In the genomic region with DNA sequence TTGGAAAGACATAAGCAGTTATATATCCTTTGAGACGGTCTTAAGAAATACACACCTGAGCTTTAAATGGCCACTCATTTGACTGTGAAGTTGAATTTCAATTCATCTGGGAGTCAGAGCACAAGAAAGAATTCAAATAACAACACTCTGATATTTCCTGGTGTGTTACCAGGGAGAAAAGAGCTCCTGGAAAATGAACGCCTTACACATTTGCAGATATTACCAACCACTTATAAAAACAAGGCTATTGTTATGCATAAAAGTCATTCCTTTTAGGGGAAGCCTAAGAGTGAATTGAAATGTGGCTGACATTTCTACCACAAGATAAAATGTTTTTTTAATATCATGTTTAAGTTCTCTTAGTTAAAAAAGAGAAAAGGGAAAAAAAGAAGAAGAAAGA, we compare ENCODE assay signal across 14 cellular contexts.
DNase-seq lines count a peak whose midpoint lies in the region; ATAC-seq and TF ChIP-seq lines count a peak whose summit lies in the region.
"Had no signal": no experiment of that assay in that cellular context is flagged by ENCODE, and none has a peak within 500 bp of the region (broad histone marks: within the 10 kb centered on the region; RNA-seq: fewer than 3 reads in every experiment).

No MANE protein-coding gene starts in this region.

- peak overlapping the region in 2 of 3 donors; percentile 50 to 97 for H3K27ac Mint-ChIP-seq in IgD-negative memory B cell
- H3K27ac Mint-ChIP-seq in nephron, result peak overlapping the region; percentile 39 to 50 (median 46)
- peak overlapping the region; percentile 90 for H3K27ac Mint-ChIP-seq in stimulated activated naive B cell treated with anti-CD40 and anti-IgM and Interleukin-4, amounts not matched to agents 10 μg/mL and 1 μg/mL and 100 μg/mL, for 72 hours
- no peak overlapping the region for H3K27ac Mint-ChIP-seq in activated T-cell treated with anti-CD3 and anti-CD28 coated beads, Interleukin-2, amount 50 U/mL, for 24 hours

- H3K36me3 Mint-ChIP-seq in IgD-negative memory B cell, result peaks cover 23% of the 10 kb centered on the region
- H3K36me3 Mint-ChIP-seq in nephron (ENCODE audit: low read depth), result no peaks in the 10 kb centered on the region
- H3K36me3 Mint-ChIP-seq in stimulated activated naive B cell treated with anti-CD40 and anti-IgM and Interleukin-4, amounts not matched to agents 10 μg/mL and 1 μg/mL and 100 μg/mL, for 72 hours, result peaks cover 11 to 12% of the 10 kb centered on the region in 2 donors
- no peaks in the 10 kb centered on the region for H3K36me3 Mint-ChIP-seq in activated T-cell treated with anti-CD3 and anti-CD28 coated beads, Interleukin-2, amount 50 U/mL, for 24 hours (ENCODE audit: low read depth)

- DNase-seq in astrocyte of the hippocampus (ENCODE audit: low read depth, low spot score) (peak; percentile 9), HuH-7 (ENCODE audit: low spot score) (no peak), islet precursor cell (no peak)
- DNase-seq in stimulated activated naive B cell treated with anti-CD40 and anti-IgM and Interleukin-4, amounts not matched to agents 10 μg/mL and 1 μg/mL and 100 μg/mL, for 72 hours, result no peak
- no peak for DNase-seq in activated T-cell treated with anti-CD3 and anti-CD28 coated beads, Interleukin-2, amount 50 U/mL, for 24 hours
- DNase-seq: DMS79, GM23248, HCEC 1CT, MV-4-11, NCI-H1694 treated with DMSO at 0.1 percent for 48 hours, NCI-H345, NCI-H524 treated with DMSO at 0.1 percent for 48 hours had no signal

- ATAC-seq in stimulated activated naive B cell treated with anti-CD40 and anti-IgM and Interleukin-4, amounts not matched to agents 10 μg/mL and 1 μg/mL and 100 μg/mL, for 72 hours (replicated peaks), result no peak

- no peak for TF ChIP-seq CTCF in nephron (IDR thresholded peaks at IDR 0.05; ENCODE audit: unreplicated experiment in 3 of 3)

- H3K4me3 Mint-ChIP-seq in IgD-negative memory B cell (peak overlapping the region; percentile 18 to 67 (median 26)), nephron (no peak overlapping the region)
- H3K4me3 Mint-ChIP-seq in stimulated activated naive B cell treated with anti-CD40 and anti-IgM and Interleukin-4, amounts not matched to agents 10 μg/mL and 1 μg/mL and 100 μg/mL, for 72 hours, result peak overlapping the region in 1 of 2 donors; percentile 23
- H3K4me3 Mint-ChIP-seq in activated T-cell treated with anti-CD3 and anti-CD28 coated beads, Interleukin-2, amount 50 U/mL, for 24 hours, result no peak overlapping the region

- H3K4me1 Mint-ChIP-seq in IgD-negative memory B cell, result peaks cover 55 to 77% (median 62%) of the 10 kb centered on the region in 3 donors
- H3K4me1 Mint-ChIP-seq in nephron, result peaks cover 26% of the 10 kb centered on the region
- peaks cover 40 to 88% of the 10 kb centered on the region in 2 donors for H3K4me1 Mint-ChIP-seq in stimulated activated naive B cell treated with anti-CD40 and anti-IgM and Interleukin-4, amounts not matched to agents 10 μg/mL and 1 μg/mL and 100 μg/mL, for 72 hours
- peaks cover 38% of the 10 kb centered on the region for H3K4me1 Mint-ChIP-seq in activated T-cell treated with anti-CD3 and anti-CD28 coated beads, Interleukin-2, amount 50 U/mL, for 24 hours (ENCODE audit: low read depth)

- H3K27me3 Mint-ChIP-seq in IgD-negative memory B cell, result peaks cover 1% of the 10 kb centered on the region
- no peaks in the 10 kb centered on the region for H3K27me3 Mint-ChIP-seq in nephron (ENCODE audit: low read depth)
- H3K27me3 Mint-ChIP-seq in stimulated activated naive B cell treated with anti-CD40 and anti-IgM and Interleukin-4, amounts not matched to agents 10 μg/mL and 1 μg/mL and 100 μg/mL, for 72 hours, result no peaks in the 10 kb centered on the region
- no peaks in the 10 kb centered on the region for H3K27me3 Mint-ChIP-seq in activated T-cell treated with anti-CD3 and anti-CD28 coated beads, Interleukin-2, amount 50 U/mL, for 24 hours

- peaks cover 0 to 2% (median 0%) of the 10 kb centered on the region in 3 donors for H3K9me3 Mint-ChIP-seq in IgD-negative memory B cell
- H3K9me3 Mint-ChIP-seq in nephron, result peaks cover 3% of the 10 kb centered on the region
- H3K9me3 Mint-ChIP-seq in stimulated activated naive B cell treated with anti-CD40 and anti-IgM and Interleukin-4, amounts not matched to agents 10 μg/mL and 1 μg/mL and 100 μg/mL, for 72 hours, result peaks cover 2 to 4% of the 10 kb centered on the region in 2 donors
- peaks cover 5% of the 10 kb centered on the region for H3K9me3 Mint-ChIP-seq in activated T-cell treated with anti-CD3 and anti-CD28 coated beads, Interleukin-2, amount 50 U/mL, for 24 hours

Comparison
In these comparisons a context has a peak if more than half of its experiments do, and no peak if none do; other contexts are left out.
1. H3K4me3 Mint-ChIP-seq: peak in IgD-negative memory B cell (4 of 4); none in nephron (0 of 3) and activated T-cell treated with anti-CD3 and anti-CD28 coated beads, Interleukin-2, amount 50 U/mL, for 24 hours (single experiment).